Comparison of ENCODE assay signal across 13 cellular contexts in genomic region chr10:104307576-104308438, GRCh38. TPM values are rescaled to one million over a fixed set of nuclear protein-coding genes. Genes with fewer than 3 reads are reported as not detected.
A peak's percentile ranks its signal among the peaks of the same experiment; 100 is the strongest.
DNase-seq lines count a peak whose midpoint lies in the region; ATAC-seq, FAIRE-seq and TF ChIP-seq lines count a peak whose summit lies in the region.
"Had no signal": no experiment of that assay in that cellular context is flagged by ENCODE, and none has a peak within 500 bp of the region (broad histone marks: within the 10 kb centered on the region; RNA-seq: fewer than 3 reads in every experiment).

No MANE protein-coding gene starts in this region.

- no peak overlapping the region for H2AFZ ChIP-seq in astrocyte (ENCODE audit: low read depth, low read length)

- no peaks in the 10 kb centered on the region for H3K27me3 Mint-ChIP-seq in CD8-positive, alpha-beta T cell (ENCODE audit: low read depth)
- H3K27me3 Mint-ChIP-seq in astrocyte (ENCODE audit: low read depth, unreplicated experiment) (no peaks in the 10 kb centered on the region), memory B cell (no peaks in the 10 kb centered on the region)

- peaks cover 39% of the 10 kb centered on the region for H3K79me2 ChIP-seq in astrocyte (ENCODE audit: insufficient read depth, low read length)

- H3K4me3 ChIP-seq in A549: no peak overlapping the region
- H3K4me3 ChIP-seq in CD8-positive, alpha-beta T cell (ENCODE audit: low read depth, low read length): no peak overlapping the region
- no peak overlapping the region for H3K4me3 ChIP-seq in astrocyte (ENCODE audit: insufficient read depth, low read depth, low read length)

- TF ChIP-seq CTCF in A549 (IDR thresholded peaks at IDR 0.05) (no peak), astrocyte (IDR thresholded peaks at IDR 0.05; ENCODE audit: insufficient read depth, low read depth, low read length) (no peak)
- TF ChIP-seq CTCF in CD8-positive, alpha-beta T cell (IDR thresholded peaks at IDR 0.05): no peak

- H3K27ac ChIP-seq in A549 (no peak overlapping the region), astrocyte (ENCODE audit: low read depth, low read length) (no peak overlapping the region)
- H3K27ac ChIP-seq in CD8-positive, alpha-beta T cell (ENCODE audit: low read depth, low read length): no peak overlapping the region

- peaks cover 74% of the 10 kb centered on the region for H3K4me1 Mint-ChIP-seq in CD8-positive, alpha-beta T cell (ENCODE audit: low read depth)
- H3K4me1 Mint-ChIP-seq in astrocyte (ENCODE audit: low read depth, unreplicated experiment) (peaks cover 12% of the 10 kb centered on the region), memory B cell (peaks cover 24% of the 10 kb centered on the region)

- DNase-seq in A549 (ENCODE audit: low read depth in 1 of 2, low spot score in 1 of 2) (no peak), astrocyte (ENCODE audit: low read depth) (peak; percentile 41), memory B cell (ENCODE audit: low spot score in 2 of 2) (no peak), NCI-H774 (lab: John Stamatoyannopoulos, UW) (no peak)
- no peak for DNase-seq in CD8-positive, alpha-beta T cell
- DNase-seq in stimulated activated CD4-positive, alpha-beta T cell treated with anti-CD3 and anti-CD28 coated beads, Interleukin-2, amount 100 ng/mL, for 24 hours: no peak
- DNase-seq: activated CD4-positive, alpha-beta T cell treated with anti-CD3 and anti-CD28 coated beads, Interleukin-2, amount 50 U/mL, for 48 hours; anterior cingulate cortex; C1 segment of cervical spinal cord; GF-D8; SW 1271 had no signal

- H3K4me1 ChIP-seq in A549 (peaks cover 10% of the 10 kb centered on the region; the same call in 1 of the 3 replicates), astrocyte (ENCODE audit: insufficient read depth, low read length) (peaks cover 24% of the 10 kb centered on the region)
- H3K4me1 ChIP-seq in CD8-positive, alpha-beta T cell (ENCODE audit: insufficient read depth, low read length): peaks cover 59% of the 10 kb centered on the region

- peak overlapping the region; percentile 61 for H3K4me3 Mint-ChIP-seq in CD8-positive, alpha-beta T cell
- H3K4me3 Mint-ChIP-seq in astrocyte (ENCODE audit: unreplicated experiment) (no peak overlapping the region), memory B cell (no peak overlapping the region)

- H4K20me1 ChIP-seq in astrocyte (ENCODE audit: insufficient read depth, low read length): peaks cover 33% of the 10 kb centered on the region

- peaks cover 2% of the 10 kb centered on the region for H3K36me3 ChIP-seq in CD8-positive, alpha-beta T cell (ENCODE audit: insufficient read depth, low read length)
- H3K36me3 ChIP-seq in astrocyte (ENCODE audit: insufficient read depth, low read length): peaks cover 19% of the 10 kb centered on the region

- H3K27me3 ChIP-seq in CD8-positive, alpha-beta T cell (ENCODE audit: insufficient read depth, low read length): no peaks in the 10 kb centered on the region
- no peaks in the 10 kb centered on the region for H3K27me3 ChIP-seq in astrocyte (ENCODE audit: insufficient read depth, low read length)

- TF ChIP-seq EP300 in A549 (IDR thresholded peaks at IDR 0.05): no peak

- ATAC-seq in A549: peak in 1 of 2 experiments; percentile 6; a peak in 1 of 6 replicates
- no peak for ATAC-seq in CD8-positive, alpha-beta T cell
- no peak for ATAC-seq in memory B cell (ENCODE audit: low read depth)
- ATAC-seq in GM19455 (IDR thresholded peaks at IDR 0.05; ENCODE audit: unreplicated experiment): no peak
- no peak for ATAC-seq in HG02852 (IDR thresholded peaks at IDR 0.05; ENCODE audit: unreplicated experiment)

- H3K4me2 ChIP-seq in A549 (no peak overlapping the region), astrocyte (ENCODE audit: low read length) (no peak overlapping the region)

- TF ChIP-seq POLR2A in A549 (IDR thresholded peaks at IDR 0.05; ENCODE audit: low read length): no peak

- POLR2A ChIA-PET in A549 (lab: Yijun Ruan, JAX): interaction anchor here (1.1 kb wide), 1 partner anchor 9 kb away, joined by 3 read pairs; no protein-coding TSS in a partner anchor
- POLR2A ChIA-PET in CD8-positive, alpha-beta T cell (lab: Charles Lee): interaction anchor here (1.5 to 3.7 kb wide), 5 partner anchors 14 to 46 kb away, joined by 5 to 39 read pairs (median 17); partner anchors contain the start of genes CFAP58 and ITPRIP

- H3K9me3 ChIP-seq in A549: no peaks in the 10 kb centered on the region
- H3K9me3 ChIP-seq in CD8-positive, alpha-beta T cell (ENCODE audit: low read length): no peaks in the 10 kb centered on the region
- no peaks in the 10 kb centered on the region for H3K9me3 ChIP-seq in astrocyte (ENCODE audit: insufficient read depth, low read depth, low read length)

- H3K27ac Mint-ChIP-seq in CD8-positive, alpha-beta T cell: peak overlapping the region; percentile 69
- H3K27ac Mint-ChIP-seq in astrocyte (ENCODE audit: unreplicated experiment): no peak overlapping the region
- peak overlapping the region; percentile 87 for H3K27ac Mint-ChIP-seq in memory B cell

- 81% methylated on average over 10 of the region's 10 CpGs for WGBS in A549 (ENCODE audit: missing lambda C conversion rate)

- no peak overlapping the region for H3K9ac ChIP-seq in astrocyte (ENCODE audit: low read length)

- intact Hi-C loops in CD8-positive, alpha-beta T cell (cut with DNase I, micrococcal nuclease): loop anchor here in 1 of 2 experiments (2.0 kb wide), 1 partner anchor 21 kb away; no protein-coding TSS in a partner anchor

- H3K36me3 Mint-ChIP-seq in CD8-positive, alpha-beta T cell: peaks cover 23% of the 10 kb centered on the region
- peaks cover 14% of the 10 kb centered on the region for H3K36me3 Mint-ChIP-seq in astrocyte (ENCODE audit: low read depth, unreplicated experiment)
- H3K36me3 Mint-ChIP-seq in memory B cell: peaks cover 1% of the 10 kb centered on the region

- TF ChIP-seq RAD21 in A549 (conservative IDR thresholded peaks at IDR 0.05 in 1 of 2, IDR thresholded peaks at IDR 0.05 in 1 of 2): no peak

- FAIRE-seq in A549 (lab: Jason Lieb, UNC) (no peak), astrocyte (lab: Jason Lieb, UNC) (no peak)

- CTCF ChIA-PET in A549 (lab: Yijun Ruan, JAX): interaction anchor here (0.7 to 17.2 kb wide), 7 partner anchors 8 to 46 kb away, joined by 3 to 267 read pairs (median 66); partner anchors contain the start of genes CFAP58 and ITPRIP
- CTCF ChIA-PET in CD8-positive, alpha-beta T cell (lab: Charles Lee): interaction anchor here (0.9 to 15.4 kb wide), 10 partner anchors 9 to 42 kb away, joined by 4 to 309 read pairs (median 12); partner anchors contain the start of genes CFAP58 and ITPRIP

- no peaks in the 10 kb centered on the region for H3K9me3 Mint-ChIP-seq in CD8-positive, alpha-beta T cell
- H3K9me3 Mint-ChIP-seq in astrocyte (ENCODE audit: unreplicated experiment): peaks cover 7% of the 10 kb centered on the region
- no peaks in the 10 kb centered on the region for H3K9me3 Mint-ChIP-seq in memory B cell

TF ChIP-seq in A549, 52 proteins besides CTCF, POLR2A, EP300 and RAD21:
- TF ChIP-seq POLR2AphosphoS2 (conservative IDR thresholded peaks at IDR 0.05; ENCODE audit: low read length) (peak; percentile 62; the same call in 1 of the 2 replicates), HOXB5 (CRISPR knock-in tag; IDR thresholded peaks at IDR 0.05) (no peak)
- TF ChIP-seq, protein P1, sequence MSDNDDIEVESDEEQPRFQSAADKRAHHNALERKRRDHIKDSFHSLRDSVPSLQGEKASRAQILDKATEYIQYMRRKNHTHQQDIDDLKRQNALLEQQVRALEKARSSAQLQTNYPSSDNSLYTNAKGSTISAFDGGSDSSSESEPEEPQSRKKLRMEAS (IDR thresholded peaks at IDR 0.05): no peak

RNA-seq across cellular contexts. Expression of gene ITPRIP, which starts 30.5 kb away (rescaled TPM):
- polyA plus RNA-seq in A549 (2011; rRNA removed): 14.8 and 17.4 TPM in 2 replicates
- 8.0 and 12.1 TPM in 2 replicates for polyA plus RNA-seq in A549 (2012; cell fraction: cytosol; rRNA removed)
- 17.9 and 19.4 TPM in 2 replicates for polyA plus RNA-seq in A549 (2012; cell fraction: nucleus; rRNA removed)
- polyA plus RNA-seq in A549 (2017; fragmentation: RNase III; extraction: RNeasy Plus Mini Kit Qiagen cat#74134 plus additional on column Dnase treatment): 18.3 to 21.0 TPM (median 19.8 TPM) in 3 replicates
- polyA minus RNA-seq in A549 (2011; rRNA and poly(A)+ RNA removed): 20.6 and 23.2 TPM in 2 replicates
- total RNA-seq in CD8-positive, alpha-beta T cell: 100 to 1,000 TPM; 212 to 214 TPM
- 21.7 and 21.9 TPM in 2 replicates for total RNA-seq in astrocyte

RNA-seq across cellular contexts. Expression of gene GSTO2, which starts 38.8 kb away (rescaled TPM):
- polyA plus RNA-seq in A549 (2011; rRNA removed) (5.7 and 6.3 TPM in 2 replicates), A549 (2017; fragmentation: RNase III; extraction: RNeasy Plus Mini Kit Qiagen cat#74134 plus additional on column Dnase treatment) (1.3 to 1.9 TPM (median 1.8 TPM) in 3 replicates)
- 1.7 and 2.1 TPM in 2 replicates for polyA plus RNA-seq in A549 (2012; cell fraction: cytosol; rRNA removed)
- polyA plus RNA-seq in A549 (2012; cell fraction: nucleus; rRNA removed): 0.80 and 3.0 TPM in 2 replicates
- polyA minus RNA-seq in A549 (2011; rRNA and poly(A)+ RNA removed): 1.6 and 2.8 TPM in 2 replicates
- under 1 TPM; 0.49 to 0.75 TPM for total RNA-seq in CD8-positive, alpha-beta T cell
- total RNA-seq in astrocyte: 1.2 and 1.9 TPM in 2 replicates

RNA-seq across cellular contexts. Expression of gene CFAP58, which starts 45.8 kb away (rescaled TPM):
- polyA plus RNA-seq in A549 (2011; rRNA removed): 0.16 and 0.22 TPM in 2 replicates
- polyA plus RNA-seq in A549 (2012; cell fraction: cytosol; rRNA removed): 0.03 and 0.12 TPM in 2 replicates
- polyA plus RNA-seq in A549 (2012; cell fraction: nucleus; rRNA removed): 0.07 TPM in 1 of 2 replicates, not detected in the other
- polyA plus RNA-seq in A549 (2017; fragmentation: RNase III; extraction: RNeasy Plus Mini Kit Qiagen cat#74134 plus additional on column Dnase treatment): 0.17 to 0.32 TPM (median 0.25 TPM) in 3 replicates
- polyA minus RNA-seq in A549 (2011; rRNA and poly(A)+ RNA removed): 0.50 TPM in 1 of 2 replicates, not detected in the other
- not detected for total RNA-seq in CD8-positive, alpha-beta T cell
- 0.82 and 0.86 TPM in 2 replicates for total RNA-seq in astrocyte

RNA-seq across cellular contexts. Expression of gene GSTO1, which starts 53.1 kb away (rescaled TPM):
- polyA plus RNA-seq in A549 (2011; rRNA removed): 172 and 204 TPM in 2 replicates
- polyA plus RNA-seq in A549 (2012; cell fraction: cytosol; rRNA removed): 97.9 and 112 TPM in 2 replicates
- polyA plus RNA-seq in A549 (2012; cell fraction: nucleus; rRNA removed): 33.3 and 54.1 TPM in 2 replicates
- 152 to 163 TPM (median 156 TPM) in 3 replicates for polyA plus RNA-seq in A549 (2017; fragmentation: RNase III; extraction: RNeasy Plus Mini Kit Qiagen cat#74134 plus additional on column Dnase treatment)
- polyA minus RNA-seq in A549 (2011; rRNA and poly(A)+ RNA removed): 23.8 TPM in 2 replicates
- 10 to 100 TPM in 1 of 2 experiments, 1 to 10 TPM in 1; 9.8 to 11.8 TPM for total RNA-seq in CD8-positive, alpha-beta T cell
- 127 and 131 TPM in 2 replicates for total RNA-seq in astrocyte
